In genomic region chr6:112846711-112847110, GRCh38 we compare ENCODE assay signal across 2 cellular contexts.
TF ChIP-seq lines count a peak whose summit lies in the region.

No MANE protein-coding gene starts in this region.

TF ChIP-seq in SK-N-SH, 30 proteins besides CTCF, POLR2A, EP300 and RAD21:
- TF ChIP-seq TAF1 (IDR thresholded peaks at IDR 0.05; ENCODE audit: borderline replicate concordance, low read depth, low read length) (no peak), SIN3A (IDR thresholded peaks at IDR 0.05; ENCODE audit: borderline replicate concordance, low read depth, low read length) (no peak), USF1 (IDR thresholded peaks at IDR 0.05; ENCODE audit: borderline replicate concordance, low read depth) (no peak), IRF3 (IDR thresholded peaks at IDR 0.05; ENCODE audit: low read depth, low read length) (no peak), YY1 (IDR thresholded peaks at IDR 0.05; ENCODE audit: low read depth) (no peak), MAX (IDR thresholded peaks at IDR 0.05; ENCODE audit: low read depth) (no peak), USF2 (IDR thresholded peaks at IDR 0.05; ENCODE audit: borderline replicate concordance, low read depth, low read length) (no peak), PBX3 (IDR thresholded peaks at IDR 0.05) (no peak), RCOR1 (IDR thresholded peaks at IDR 0.05; ENCODE audit: low read length) (no peak), POLR2AphosphoS5 (IDR thresholded peaks at IDR 0.05; ENCODE audit: low read depth, low read length) (no peak), FOSL2 (IDR thresholded peaks at IDR 0.05; ENCODE audit: borderline replicate concordance, low read depth) (no peak), RFX5 (IDR thresholded peaks at IDR 0.05; ENCODE audit: low read length) (no peak), FOXJ3 (CRISPR knock-in tag; IDR thresholded peaks at IDR 0.05) (no peak), TCF12 (IDR thresholded peaks at IDR 0.05) (no peak), GABPA (IDR thresholded peaks at IDR 0.05; ENCODE audit: low read depth) (no peak), CHD2 (IDR thresholded peaks at IDR 0.05; ENCODE audit: low read length, partially characterized antibody) (no peak), GATA2 (CRISPR knock-in tag; IDR thresholded peaks at IDR 0.05) (no peak), MXI1 (IDR thresholded peaks at IDR 0.05; ENCODE audit: low read depth, low read length) (no peak), TEAD4 (IDR thresholded peaks at IDR 0.05; ENCODE audit: borderline replicate concordance, insufficient read depth) (no peak)

TF ChIP-seq in SK-N-SH treated with all-trans-retinoic acid at 6 μM for 48 hours, 23 proteins besides CTCF, POLR2A, EP300 and RAD21 (continued from another document):
- TF ChIP-seq BACH2 (CRISPR knock-in tag; IDR thresholded peaks at IDR 0.05; ENCODE audit: borderline replicate concordance) (no peak), ARNTL (CRISPR knock-in tag; IDR thresholded peaks at IDR 0.05; ENCODE audit: borderline replicate concordance, low read depth) (no peak), ESRRG (CRISPR knock-in tag; IDR thresholded peaks at IDR 0.05) (no peak), ZNF565 (CRISPR knock-in tag; conservative IDR thresholded peaks at IDR 0.05; ENCODE audit: low read depth) (no peak), TOX (CRISPR knock-in tag; IDR thresholded peaks at IDR 0.05; ENCODE audit: borderline replicate concordance) (no peak)
